Comparison of ENCODE assay signal across 35 cellular contexts in genomic region chr1:160716013-160716412, GRCh38. TPM values are rescaled to one million over a fixed set of nuclear protein-coding genes. Genes with fewer than 3 reads are reported as not detected.
"Had no signal": no experiment of that assay in that cellular context is flagged by ENCODE, and none has a peak within 500 bp of the region (broad histone marks: within the 10 kb centered on the region; RNA-seq: fewer than 3 reads in every experiment).

No MANE protein-coding gene starts in this region.

- H3K4me3 Mint-ChIP-seq: activated B cell treated with CpG ODN at 0.5 μM for 24 hours; activated CD4-positive, alpha-beta memory T cell treated with anti-CD3 and anti-CD28 coated beads for 36 hours; activated CD4-positive, alpha-beta T cell treated with anti-CD3 and anti-CD28 coated beads, Interleukin-2, amount 10 ng/mL, durations not matched to agents 24 days and 14 days; activated CD8-positive, alpha-beta T cell treated with anti-CD3 and anti-CD28 coated beads for 36 hours; activated naive CD4-positive, alpha-beta T cell treated with anti-CD3 and anti-CD28 coated beads for 36 hours; activated T-cell treated with anti-CD3 and anti-CD28 coated beads, Interleukin-2, amount 50 U/mL, for 4 hours; activated T-helper 1 cell treated with anti-CD3 and anti-CD28 coated beads, Interleukin-12 subunit alpha, Interleukin-12 subunit beta, Interleukin-2, Interleukin-4 antibody, amounts not matched to agents 30 ng/mL and 10 ng/mL and 1 ng/mL, durations not matched to agents 14 hours and 24 hours and 36 hours; activated T-helper 17 cell treated with anti-CD3 and anti-CD28 coated beads, Interleukin-2, amount 50 U/mL, for 72 hours; brain; T-helper 1 cell treated with Interleukin-12 subunit alpha and Interleukin-12 subunit beta and Interleukin-4 antibody, amounts not matched to agents 30 μg/mL and 1 μg/mL, for 36 hours; T-helper 2 cell treated with Interferon-gamma antibody and Interleukin-4, amounts not matched to agents 5 μg/mL and 100 μg/mL, for 36 hours had no signal

- H3K36me3 ChIP-seq: adrenal gland had no signal

- H3K27me3 ChIP-seq: adrenal gland had no signal

- FAIRE-seq: astrocyte, TTC549 had no signal

- H3K4me3 ChIP-seq: adrenal gland had no signal

- H3K9me3 ChIP-seq: adrenal gland had no signal

- H3K36me3 Mint-ChIP-seq: brain had no signal

- H3K4me1 ChIP-seq: adrenal gland had no signal

- ATAC-seq: activated CD8-positive, alpha-beta T cell treated with anti-CD3 and anti-CD28 coated beads for 36 hours; activated naive CD4-positive, alpha-beta T cell treated with anti-CD3 and anti-CD28 coated beads, Interleukin-2, amount 50 U/mL, for 72 hours; activated T-cell treated with anti-CD3 and anti-CD28 coated beads, Interleukin-2, amount 50 U/mL, for 4 hours; activated T-cell treated with anti-CD3 and anti-CD28 coated beads, Interleukin-2, amount 50 U/mL, for 72 hours; activated T-helper 17 cell treated with anti-CD3 and anti-CD28 coated beads, Interleukin-2, amount 50 U/mL, for 72 hours had no signal

- H3K27me3 Mint-ChIP-seq: activated B cell treated with CpG ODN at 0.5 μM for 24 hours; activated CD4-positive, alpha-beta memory T cell treated with anti-CD3 and anti-CD28 coated beads for 36 hours; activated CD4-positive, alpha-beta T cell treated with anti-CD3 and anti-CD28 coated beads, Interleukin-2, amount 10 ng/mL, durations not matched to agents 24 days and 14 days; activated CD8-positive, alpha-beta T cell treated with anti-CD3 and anti-CD28 coated beads for 36 hours; activated T-helper 17 cell treated with anti-CD3 and anti-CD28 coated beads, Interleukin-2, amount 50 U/mL, for 72 hours had no signal

- DNase-seq: activated B cell treated with CpG ODN at 0.5 μM for 24 hours; activated CD4-positive, alpha-beta memory T cell treated with anti-CD3 and anti-CD28 coated beads for 36 hours; activated CD4-positive, alpha-beta T cell treated with anti-CD3 and anti-CD28 coated beads for 4 hours; activated CD4-positive, alpha-beta T cell treated with anti-CD3 and anti-CD28 coated beads, Interleukin-2, amount 10 ng/mL, durations not matched to agents 24 days and 14 days; activated CD4-positive, alpha-beta T cell treated with anti-CD3 and anti-CD28 coated beads, Interleukin-2, amount 50 U/mL, for 1 hour; activated CD4-positive, alpha-beta T cell treated with anti-CD3 and anti-CD28 coated beads, Interleukin-2, amount 50 U/mL, for 4 hours; activated CD4-positive, CD25-positive, alpha-beta regulatory T cell treated with anti-CD3 and anti-CD28 coated beads, Interleukin-2, amount 50 U/mL, for 72 hours; activated CD8-positive, alpha-beta memory T cell treated with anti-CD3 and anti-CD28 coated beads, Interleukin-2, amount 50 U/mL, for 4 hours; activated CD8-positive, alpha-beta T cell treated with anti-CD3 and anti-CD28 coated beads for 36 hours; activated effector memory CD4-positive, alpha-beta T cell treated with anti-CD3 and anti-CD28 coated beads, Interleukin-2, amount 50 U/mL, for 16 hours; activated gamma-delta T cell treated with Interleukin-2 at 50 U/mL for 16 hours; activated naive CD4-positive, alpha-beta T cell; activated naive CD4-positive, alpha-beta T cell treated with anti-CD3 and anti-CD28 coated beads for 36 hours; activated naive CD4-positive, alpha-beta T cell treated with anti-CD3 and anti-CD28 coated beads, Interleukin-2, amount 50 U/mL, for 16 hours; activated T-cell treated with anti-CD3 and anti-CD28 coated beads for 4 hours; activated T-cell treated with anti-CD3 and anti-CD28 coated beads, Interleukin-2, amount 50 U/mL, for 1 hour; activated T-cell treated with anti-CD3 and anti-CD28 coated beads, Interleukin-2, amount 50 U/mL, for 4 hours; activated T-cell treated with anti-CD3 and anti-CD28 coated beads, Interleukin-2, amount 50 U/mL, for 72 hours; adrenal gland; amniotic stem cell; aorta; central memory CD4-positive, alpha-beta T cell; T-helper 1 cell; T-helper 2 cell; T-helper 9 cell had no signal

- H3K27ac ChIP-seq: adrenal gland, VCaP had no signal

- H3K9me3 Mint-ChIP-seq: activated B cell treated with CpG ODN at 0.5 μM for 24 hours; activated CD4-positive, alpha-beta memory T cell treated with anti-CD3 and anti-CD28 coated beads for 36 hours; activated CD4-positive, alpha-beta T cell treated with anti-CD3 and anti-CD28 coated beads, Interleukin-2, amount 10 ng/mL, durations not matched to agents 24 days and 14 days; activated CD8-positive, alpha-beta T cell treated with anti-CD3 and anti-CD28 coated beads for 36 hours; activated naive CD4-positive, alpha-beta T cell treated with anti-CD3 and anti-CD28 coated beads for 36 hours; activated naive CD4-positive, alpha-beta T cell treated with anti-CD3 and anti-CD28 coated beads, Interleukin-2, amount 50 U/mL, for 72 hours; activated T-cell treated with anti-CD3 and anti-CD28 coated beads, Interleukin-2, amount 50 U/mL, for 4 hours; activated T-cell treated with anti-CD3 and anti-CD28 coated beads, Interleukin-2, amount 50 U/mL, for 72 hours; activated T-helper 1 cell treated with anti-CD3 and anti-CD28 coated beads, Interleukin-12 subunit alpha, Interleukin-12 subunit beta, Interleukin-2, Interleukin-4 antibody, amounts not matched to agents 30 ng/mL and 10 ng/mL and 1 ng/mL, durations not matched to agents 14 hours and 24 hours and 36 hours; activated T-helper 17 cell treated with anti-CD3 and anti-CD28 coated beads, Interleukin-2, amount 50 U/mL, for 72 hours; T-helper 1 cell treated with Interleukin-12 subunit alpha and Interleukin-12 subunit beta and Interleukin-4 antibody, amounts not matched to agents 30 μg/mL and 1 μg/mL, for 36 hours; T-helper 2 cell treated with Interferon-gamma antibody and Interleukin-4, amounts not matched to agents 5 μg/mL and 100 μg/mL, for 36 hours had no signal

- H3K4me1 Mint-ChIP-seq: brain had no signal

- H3K27ac Mint-ChIP-seq: activated B cell treated with CpG ODN at 0.5 μM for 24 hours; activated CD4-positive, alpha-beta memory T cell treated with anti-CD3 and anti-CD28 coated beads for 36 hours; activated CD4-positive, alpha-beta T cell treated with anti-CD3 and anti-CD28 coated beads, Interleukin-2, amount 10 ng/mL, durations not matched to agents 24 days and 14 days; activated CD8-positive, alpha-beta T cell treated with anti-CD3 and anti-CD28 coated beads for 36 hours; activated naive CD4-positive, alpha-beta T cell treated with anti-CD3 and anti-CD28 coated beads for 36 hours; activated naive CD4-positive, alpha-beta T cell treated with anti-CD3 and anti-CD28 coated beads, Interleukin-2, amount 50 U/mL, for 72 hours; activated T-cell treated with anti-CD3 and anti-CD28 coated beads, Interleukin-2, amount 50 U/mL, for 72 hours; activated T-helper 1 cell treated with anti-CD3 and anti-CD28 coated beads, Interleukin-12 subunit alpha, Interleukin-12 subunit beta, Interleukin-2, Interleukin-4 antibody, amounts not matched to agents 30 ng/mL and 10 ng/mL and 1 ng/mL, durations not matched to agents 14 hours and 24 hours and 36 hours; activated T-helper 17 cell treated with anti-CD3 and anti-CD28 coated beads, Interleukin-2, amount 50 U/mL, for 72 hours; brain; T-helper 1 cell treated with Interleukin-12 subunit alpha and Interleukin-12 subunit beta and Interleukin-4 antibody, amounts not matched to agents 30 μg/mL and 1 μg/mL, for 36 hours; T-helper 2 cell treated with Interferon-gamma antibody and Interleukin-4, amounts not matched to agents 5 μg/mL and 100 μg/mL, for 36 hours had no signal

RNA-seq across cellular contexts. Expression of gene CD48, which starts 4.4 kb away (rescaled TPM):
- total RNA-seq: astrocyte had no signal

RNA-seq across cellular contexts. Expression of gene SLAMF7, which starts 23.0 kb away (rescaled TPM):
- total RNA-seq: cerebellum had no signal
